Comparison of ENCODE assay signal across 23 cellular contexts in the genomic region with DNA sequence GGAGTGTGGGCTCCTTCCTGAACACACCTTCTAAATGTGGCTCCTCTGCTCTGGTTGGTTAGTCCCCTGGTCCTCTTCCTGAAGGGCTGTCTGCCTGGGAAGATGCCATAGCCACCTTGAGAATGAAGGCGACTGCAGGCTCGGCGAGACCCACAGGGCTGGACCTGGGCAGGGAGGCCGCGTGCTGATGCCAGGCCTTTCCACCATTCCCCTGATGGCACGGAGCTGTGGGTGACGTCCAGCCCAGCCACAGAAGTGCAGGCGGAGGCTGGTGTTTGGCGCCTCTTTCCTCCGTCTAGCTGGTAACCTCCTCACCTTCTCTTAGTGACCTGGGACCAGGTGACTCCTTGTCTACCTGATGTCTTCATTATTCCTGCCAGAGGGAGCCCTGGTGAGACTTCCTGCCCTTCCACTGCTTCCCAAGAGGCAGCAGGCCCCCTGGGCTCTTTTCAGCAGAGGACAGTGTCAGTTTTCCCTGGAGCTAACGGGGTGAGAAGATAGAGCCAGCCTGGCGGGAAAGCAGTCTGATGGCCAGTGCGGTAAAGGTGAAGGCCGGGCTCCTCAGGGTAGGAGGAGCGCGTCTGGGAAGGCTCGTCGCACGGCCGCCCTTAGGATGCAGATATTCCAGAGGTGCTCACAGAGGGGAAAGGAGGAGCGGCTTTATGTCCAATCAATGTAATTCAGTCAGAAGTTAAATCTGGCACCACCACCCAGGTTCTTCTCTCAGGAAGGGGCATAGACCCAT. TPM values are rescaled to one million over a fixed set of nuclear protein-coding genes. Genes with fewer than 3 reads are reported as not detected.
"Had no signal": no experiment of that assay in that cellular context is flagged by ENCODE, and none has a peak within 500 bp of the region (broad histone marks: within the 10 kb centered on the region; RNA-seq: fewer than 3 reads in every experiment).

No MANE protein-coding gene starts in this region.

- DNase-seq: activated CD4-positive, alpha-beta T cell treated with anti-CD3 and anti-CD28 coated beads, Interleukin-2, amount 50 U/mL, for 4 hours; activated gamma-delta T cell treated with Interleukin-2 at 50 U/mL for 16 hours; adrenal gland; foreskin keratinocyte; islet precursor cell; mesendoderm; stimulated activated CD4-positive, alpha-beta T cell treated with anti-CD3 and anti-CD28 coated beads, Interleukin-2, amount 100 ng/mL, for 24 hours; stimulated activated naive CD8-positive, alpha-beta T cell treated with anti-CD3 and anti-CD28 coated beads, Interleukin-15, Interleukin-2, amounts not matched to agents 100 U/mL and 50 U/mL, for 24 hours; T-helper 2 cell; trophoblast cell had no signal

- H3K27ac ChIP-seq: adrenal gland, foreskin keratinocyte, VCaP had no signal

- H3K4me1 ChIP-seq: adrenal gland, foreskin keratinocyte had no signal

- H3K4me3 Mint-ChIP-seq: activated T-helper 1 cell treated with anti-CD3 and anti-CD28 coated beads, Interleukin-12 subunit alpha, Interleukin-12 subunit beta, Interleukin-2, Interleukin-4 antibody, amounts not matched to agents 30 ng/mL and 10 ng/mL and 1 ng/mL, durations not matched to agents 14 hours and 24 hours and 36 hours; natural killer cell treated with Interleukin-12 subunit alpha and Interleukin-12 subunit beta and Interleukin-15 and Interleukin-18, amount 100 ng/mL, for 72 hours had no signal

- H3K4me3 ChIP-seq: adrenal gland had no signal

- H3K9me3 ChIP-seq: adrenal gland had no signal

- H3K27me3 Mint-ChIP-seq: natural killer cell treated with Interleukin-12 subunit alpha and Interleukin-12 subunit beta and Interleukin-15 and Interleukin-18, amount 100 ng/mL, for 72 hours had no signal

- H3K27me3 ChIP-seq: adrenal gland, foreskin keratinocyte had no signal

- ATAC-seq: activated naive CD4-positive, alpha-beta T cell treated with anti-CD3 and anti-CD28 coated beads, Interleukin-2, amount 50 U/mL, for 72 hours; foreskin keratinocyte; natural killer cell treated with Interleukin-12 subunit alpha and Interleukin-12 subunit beta and Interleukin-15 and Interleukin-18, amount 100 ng/mL, for 72 hours; stimulated activated naive CD8-positive, alpha-beta T cell treated with anti-CD3 and anti-CD28 coated beads, Interleukin-15, Interleukin-2, amounts not matched to agents 100 U/mL and 50 U/mL, for 24 hours had no signal

- H3K27ac Mint-ChIP-seq: activated T-helper 1 cell treated with anti-CD3 and anti-CD28 coated beads, Interleukin-12 subunit alpha, Interleukin-12 subunit beta, Interleukin-2, Interleukin-4 antibody, amounts not matched to agents 30 ng/mL and 10 ng/mL and 1 ng/mL, durations not matched to agents 14 hours and 24 hours and 36 hours; natural killer cell treated with Interleukin-12 subunit alpha and Interleukin-12 subunit beta and Interleukin-15 and Interleukin-18, amount 100 ng/mL, for 72 hours had no signal

- H3K9me3 Mint-ChIP-seq: activated naive CD4-positive, alpha-beta T cell treated with anti-CD3 and anti-CD28 coated beads, Interleukin-2, amount 50 U/mL, for 72 hours; activated T-helper 1 cell treated with anti-CD3 and anti-CD28 coated beads, Interleukin-12 subunit alpha, Interleukin-12 subunit beta, Interleukin-2, Interleukin-4 antibody, amounts not matched to agents 30 ng/mL and 10 ng/mL and 1 ng/mL, durations not matched to agents 14 hours and 24 hours and 36 hours; natural killer cell treated with Interleukin-12 subunit alpha and Interleukin-12 subunit beta and Interleukin-15 and Interleukin-18, amount 100 ng/mL, for 72 hours had no signal

- H3K36me3 Mint-ChIP-seq: activated naive CD4-positive, alpha-beta T cell treated with anti-CD3 and anti-CD28 coated beads, Interleukin-2, amount 50 U/mL, for 72 hours; natural killer cell treated with Interleukin-12 subunit alpha and Interleukin-12 subunit beta and Interleukin-15 and Interleukin-18, amount 100 ng/mL, for 72 hours had no signal

RNA-seq across cellular contexts. Expression of a gene that starts 34.9 kb away (rescaled TPM):
- total RNA-seq: activated CD8-positive, alpha-beta memory T cell treated with anti-CD3 and anti-CD28 coated beads for 36 hours; activated T-helper 1 cell treated with anti-CD3 and anti-CD28 coated beads, Interleukin-12 subunit alpha, Interleukin-12 subunit beta, Interleukin-2, Interleukin-4 antibody, amounts not matched to agents 30 ng/mL and 10 ng/mL and 1 ng/mL, durations not matched to agents 14 hours and 24 hours and 36 hours; adrenal gland; bronchial epithelial cell; dermis microvascular lymphatic vessel endothelial cell; epithelial cell of proximal tubule; fibroblast of lung; foreskin keratinocyte; liver; natural killer cell treated with Interleukin-12 subunit alpha and Interleukin-12 subunit beta and Interleukin-15 and Interleukin-18, amount 100 ng/mL, for 72 hours; renal cortical epithelial cell; SK-MEL-5; skeletal muscle tissue had no signal

RNA-seq across cellular contexts. Expression of a gene that starts 54.4 kb away (rescaled TPM):
- total RNA-seq: activated CD8-positive, alpha-beta memory T cell treated with anti-CD3 and anti-CD28 coated beads for 36 hours; activated naive CD4-positive, alpha-beta T cell treated with anti-CD3 and anti-CD28 coated beads, Interleukin-2, amount 50 U/mL, for 72 hours; activated T-helper 1 cell treated with anti-CD3 and anti-CD28 coated beads, Interleukin-12 subunit alpha, Interleukin-12 subunit beta, Interleukin-2, Interleukin-4 antibody, amounts not matched to agents 30 ng/mL and 10 ng/mL and 1 ng/mL, durations not matched to agents 14 hours and 24 hours and 36 hours; adrenal gland; bronchial epithelial cell; dermis microvascular lymphatic vessel endothelial cell; epithelial cell of proximal tubule; fibroblast of lung; foreskin keratinocyte; liver; natural killer cell treated with Interleukin-12 subunit alpha and Interleukin-12 subunit beta and Interleukin-15 and Interleukin-18, amount 100 ng/mL, for 72 hours; renal cortical epithelial cell; SK-MEL-5 had no signal
